In the genomic region with DNA sequence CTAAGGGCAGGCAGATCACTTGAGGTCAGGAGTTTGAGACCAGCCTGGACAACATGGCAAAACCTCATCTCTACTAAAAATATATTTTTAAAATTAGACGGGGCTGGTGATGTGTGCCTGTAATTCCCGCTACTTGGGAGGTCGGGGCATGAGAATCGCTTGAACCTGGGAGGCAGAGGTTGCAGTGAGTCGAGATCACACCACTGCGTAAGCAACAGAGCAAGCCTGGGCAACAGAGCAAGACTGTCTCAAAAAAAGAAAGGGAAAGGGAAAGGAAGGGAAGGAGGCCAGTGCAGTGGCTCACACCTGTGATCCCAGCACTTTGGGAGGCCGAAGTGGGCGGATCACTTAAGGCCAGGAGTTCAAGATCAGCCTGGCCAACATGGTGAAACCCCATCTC, we compare ENCODE assay signal across 8 cellular contexts.
DNase-seq lines count a peak whose midpoint lies in the region; ATAC-seq and TF ChIP-seq lines count a peak whose summit lies in the region.
"Not testable (repeated sequence)": the region's sequence is repeated elsewhere in the genome, so short reads cannot be mapped to it uniquely, and the experiment has no call there.

No MANE protein-coding gene starts in this region.

- H3K9me3 Mint-ChIP-seq in activated T-helper 17 cell treated with anti-CD3 and anti-CD28 coated beads, Interleukin-2, amount 50 U/mL, for 72 hours = not testable (repeated sequence)

- BruUV-seq in Panc1 (replicated peaks; lab: Mats Ljungman, UMichigan) = not testable (repeated sequence)

- H3K27me3 ChIP-seq in BLaER1 treated with 17β-estradiol and CSF1 and Interleukin-3, amounts not matched to agents 10 nM and 100 nM; Panc1 (ENCODE audit: control insufficient read depth, insufficient read depth, low read length); left ventricle myocardium inferior (ENCODE audit: low read depth); muscle layer of colon (ENCODE audit: control insufficient read depth in 1 of 2, insufficient read depth in 2 of 2, low read length in 2 of 2); gastrocnemius medialis; thyroid gland: not testable (repeated sequence)

- not testable (repeated sequence) for TF ChIP-seq CTCF in Panc1 (IDR thresholded peaks at IDR 0.05); choroid plexus epithelial cell (conservative IDR thresholded peaks at IDR 0.05; ENCODE audit: low read depth, low read length); left ventricle myocardium inferior (IDR thresholded peaks at IDR 0.05; ENCODE audit: borderline replicate concordance); gastrocnemius medialis (IDR thresholded peaks at IDR 0.05 in 4 of 5, conservative IDR thresholded peaks at IDR 0.05 in 1 of 5); thyroid gland (IDR thresholded peaks at IDR 0.05)

- peak overlapping the region in 3 of 11 experiments; percentile 43 to 76 (median 63); a peak in 5 of 22 replicates for H3K9ac ChIP-seq in BLaER1 treated with 17β-estradiol and CSF1 and Interleukin-3, amounts not matched to agents 10 nM and 100 nM
- H3K9ac ChIP-seq in muscle layer of colon (ENCODE audit: low read length) = not testable (repeated sequence)

- H3K27ac ChIP-seq in BLaER1 treated with 17β-estradiol and CSF1 and Interleukin-3, amounts not matched to agents 10 nM and 100 nM = peak overlapping the region in 6 of 11 experiments; percentile 27 to 87 (median 56); a peak in 8 of 22 replicates
- peak overlapping the region; percentile 91 for H3K27ac ChIP-seq in Panc1 (ENCODE audit: low read length)
- peak overlapping the region; percentile 76 for H3K27ac ChIP-seq in left ventricle myocardium inferior (replicated peaks)
- H3K27ac ChIP-seq in muscle layer of colon (ENCODE audit: low read depth, low read length) = peak overlapping the region; percentile 46
- H3K27ac ChIP-seq in gastrocnemius medialis = peak overlapping the region; percentile 61 to 68 (median 64)
- peak overlapping the region in 2 of 3 donors; percentile 19 to 59 for H3K27ac ChIP-seq in thyroid gland

- TF ChIP-seq POLR2A in gastrocnemius medialis (IDR thresholded peaks at IDR 0.05); thyroid gland (IDR thresholded peaks at IDR 0.05): not testable (repeated sequence)

- H3K36me3 Mint-ChIP-seq in activated T-helper 17 cell treated with anti-CD3 and anti-CD28 coated beads, Interleukin-2, amount 50 U/mL, for 72 hours (ENCODE audit: low read depth) = not testable (repeated sequence)

- H3K27ac Mint-ChIP-seq in activated T-helper 17 cell treated with anti-CD3 and anti-CD28 coated beads, Interleukin-2, amount 50 U/mL, for 72 hours = not testable (repeated sequence)

- not testable (repeated sequence) for H3K9me3 ChIP-seq in BLaER1 treated with 17β-estradiol and CSF1 and Interleukin-3, amounts not matched to agents 10 nM and 100 nM (replicated peaks in 1 of 11); Panc1 (ENCODE audit: control insufficient read depth, insufficient read depth, low read depth, low read length); left ventricle myocardium inferior (replicated peaks); muscle layer of colon (ENCODE audit: low read length); gastrocnemius medialis; thyroid gland

- intact Hi-C loops in Panc1 (cut with micrococcal nuclease; ENCODE audit: unreplicated experiment) (loop anchor here (1.0 to 10.0 kb wide), 3 partner anchors 131 to 313 kb away; no protein-coding TSS in a partner anchor), left ventricle myocardium inferior (cut with micrococcal nuclease) (loop anchor here (2.0 to 10.0 kb wide), 2 partner anchors 179 to 313 kb away; partner anchors contain the start of gene UGCG), gastrocnemius medialis (cut with DNase I; ENCODE audit: low total_unique reads) (loop anchor here (1.0 to 5.0 kb wide), 5 partner anchors 61 to 477 kb away; partner anchors contain the start of gene UGCG), thyroid gland (cut with DNase I) (loop anchor here (5.0 to 10.0 kb wide), 2 partner anchors 311 to 479 kb away; partner anchors contain the start of gene PTGR1)

- not testable (repeated sequence) for H4K20me1 ChIP-seq in BLaER1 treated with 17β-estradiol and CSF1 and Interleukin-3, amounts not matched to agents 10 nM and 100 nM

- POLR2A ChIA-PET in Panc1 (lab: Charles Lee) = not testable (repeated sequence)

- not testable (repeated sequence) for DNase-seq in Panc1 (ENCODE audit: low read depth, low spot score); left ventricle myocardium inferior; gastrocnemius medialis; thyroid gland
- peak; percentile 59 for DNase-seq in choroid plexus epithelial cell (ENCODE audit: low read depth)

- CTCF ChIA-PET in Panc1 (lab: Charles Lee) = not testable (repeated sequence)

- H3K27me3 Mint-ChIP-seq in activated T-helper 17 cell treated with anti-CD3 and anti-CD28 coated beads, Interleukin-2, amount 50 U/mL, for 72 hours = not testable (repeated sequence)

- in situ Hi-C loops in Panc1 (cut with HindIII; ENCODE audit: low pct_unique_long_range_greater_than_20kb, low sequenced_read_pairs) = not testable (repeated sequence)
- in situ Hi-C loops in gastrocnemius medialis (cut with MboI; ENCODE audit: low sequenced_read_pairs in 4 of 4) = loop anchor here in 3 of 4 donors (10.0 kb wide), 3 partner anchors 169 to 249 kb away; partner anchors contain the start of gene UGCG (in 2 of the 3)

- H3K36me3 ChIP-seq in BLaER1 treated with 17β-estradiol and CSF1 and Interleukin-3, amounts not matched to agents 10 nM and 100 nM = peaks cover 0 to 53% (median 7%) of the 10 kb centered on the region in 11 experiments; a peak in 9 of 22 replicates
- not testable (repeated sequence) for H3K36me3 ChIP-seq in Panc1 (ENCODE audit: control insufficient read depth, insufficient read depth, low read length); left ventricle myocardium inferior; muscle layer of colon (ENCODE audit: insufficient read depth, low read length); gastrocnemius medialis; thyroid gland

- peaks cover 24% of the 10 kb centered on the region for H3K4me1 Mint-ChIP-seq in activated T-helper 17 cell treated with anti-CD3 and anti-CD28 coated beads, Interleukin-2, amount 50 U/mL, for 72 hours

- peak overlapping the region in 7 of 11 experiments; percentile 11 to 92 (median 55); a peak in 14 of 22 replicates for H3K4me2 ChIP-seq in BLaER1 treated with 17β-estradiol and CSF1 and Interleukin-3, amounts not matched to agents 10 nM and 100 nM

- peak overlapping the region; percentile 72 for H3K4me3 Mint-ChIP-seq in activated T-helper 17 cell treated with anti-CD3 and anti-CD28 coated beads, Interleukin-2, amount 50 U/mL, for 72 hours

- not testable (repeated sequence) for H3K4me3 ChIP-seq in BLaER1 treated with 17β-estradiol and CSF1 and Interleukin-3, amounts not matched to agents 10 nM and 100 nM; Panc1 (ENCODE audit: low read depth in 2 of 2, low read length in 2 of 2); choroid plexus epithelial cell (ENCODE audit: low read depth, low read length); left ventricle myocardium inferior; muscle layer of colon (ENCODE audit: low read depth in 1 of 2, low read length in 2 of 2); gastrocnemius medialis; thyroid gland (replicated peaks in 1 of 3)

- ATAC-seq in Panc1; activated T-helper 17 cell treated with anti-CD3 and anti-CD28 coated beads, Interleukin-2, amount 50 U/mL, for 72 hours (replicated peaks); gastrocnemius medialis: not testable (repeated sequence)

- 92 to 95% methylated on average over 8 of the region's 8 CpGs for WGBS in thyroid gland, 2 donors

- H3K4me1 ChIP-seq in BLaER1 treated with 17β-estradiol and CSF1 and Interleukin-3, amounts not matched to agents 10 nM and 100 nM = peaks cover 29 to 95% (median 46%) of the 10 kb centered on the region in 10 experiments
- H3K4me1 ChIP-seq in Panc1 (ENCODE audit: control insufficient read depth, insufficient read depth, low read length) (peaks cover 16% of the 10 kb centered on the region; the same call in 1 of the 2 replicates), left ventricle myocardium inferior (peaks cover 42% of the 10 kb centered on the region), muscle layer of colon (ENCODE audit: insufficient read depth, low read length) (peaks cover 22% of the 10 kb centered on the region), gastrocnemius medialis (peaks cover 8 to 11% of the 10 kb centered on the region in 2 donors), thyroid gland (peaks cover 0 to 12% of the 10 kb centered on the region in 2 donors)

Comparison
In these comparisons a context has a peak if more than half of its experiments do, and no peak if none do; other contexts are left out.
1. H3K27ac ChIP-seq: peak in every context shown above with its lines; median percentile 91 in Panc1; 76 in left ventricle myocardium inferior; 64 in gastrocnemius medialis; 56 in BLaER1 treated with 17β-estradiol and CSF1 and Interleukin-3, amounts not matched to agents 10 nM and 100 nM; 46 in muscle layer of colon; 39 in thyroid gland.